In the genomic region with DNA sequence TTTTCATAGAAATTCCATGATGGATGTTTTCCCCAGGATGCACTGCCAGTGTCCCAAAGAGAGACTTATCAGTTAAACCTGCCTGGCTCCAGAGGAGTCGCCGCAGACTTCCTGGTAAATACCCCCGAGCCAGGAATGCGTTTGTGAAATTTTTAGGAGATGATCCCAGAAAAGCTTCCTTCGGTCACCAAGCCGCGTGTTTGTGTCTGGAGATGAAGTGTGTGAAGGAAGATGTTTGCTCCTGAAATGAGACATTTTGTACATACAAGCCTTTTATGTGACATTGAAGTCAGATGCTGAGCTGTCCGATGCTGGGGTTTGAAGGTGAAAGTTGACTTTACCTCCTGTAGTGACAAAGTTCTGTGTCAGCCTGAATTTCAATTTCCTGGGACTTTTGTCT, we compare ENCODE assay signal across 18 cellular contexts.
DNase-seq lines count a peak whose midpoint lies in the region; ATAC-seq lines count a peak whose summit lies in the region.
"Had no signal": no experiment of that assay in that cellular context is flagged by ENCODE, and none has a peak within 500 bp of the region (broad histone marks: within the 10 kb centered on the region; RNA-seq: fewer than 3 reads in every experiment).

No MANE protein-coding gene starts in this region.

- H3K4me1 Mint-ChIP-seq in activated naive CD8-positive, alpha-beta T cell (ENCODE audit: low read depth) = peaks cover 59% of the 10 kb centered on the region
- peaks cover 62% of the 10 kb centered on the region for H3K4me1 Mint-ChIP-seq in activated naive CD8-positive, alpha-beta T cell treated with anti-CD3 and anti-CD28 coated beads for 36 hours
- peaks cover 65 to 99% of the 10 kb centered on the region in 2 donors for H3K4me1 Mint-ChIP-seq in stimulated activated naive B cell treated with anti-CD40 and anti-IgM and Interleukin-4, amounts not matched to agents 10 μg/mL and 1 μg/mL and 100 μg/mL, for 72 hours

- ATAC-seq in stimulated activated naive B cell treated with anti-CD40 and anti-IgM and Interleukin-4, amounts not matched to agents 10 μg/mL and 1 μg/mL and 100 μg/mL, for 72 hours (replicated peaks) = no peak
- no peak for ATAC-seq in GM19395 (IDR thresholded peaks at IDR 0.05; ENCODE audit: unreplicated experiment)
- ATAC-seq: Panc1; stimulated activated naive CD8-positive, alpha-beta T cell treated with anti-CD3 and anti-CD28 coated beads, Interleukin-15, amount 100 ng/mL, for 72 hours; T-helper 17 cell had no signal

- H3K4me3 ChIP-seq in SJCRH30 = no peak overlapping the region

- no peaks in the 10 kb centered on the region for H3K27me3 Mint-ChIP-seq in activated naive CD8-positive, alpha-beta T cell
- no peaks in the 10 kb centered on the region for H3K27me3 Mint-ChIP-seq in activated naive CD8-positive, alpha-beta T cell treated with anti-CD3 and anti-CD28 coated beads for 36 hours
- no peaks in the 10 kb centered on the region for H3K27me3 Mint-ChIP-seq in stimulated activated naive B cell treated with anti-CD40 and anti-IgM and Interleukin-4, amounts not matched to agents 10 μg/mL and 1 μg/mL and 100 μg/mL, for 72 hours
- H3K27me3 Mint-ChIP-seq: stimulated activated naive CD8-positive, alpha-beta T cell treated with anti-CD3 and anti-CD28 coated beads, Interleukin-15, amount 100 ng/mL, for 72 hours; T-helper 17 cell had no signal

- H3K36me3 Mint-ChIP-seq in activated naive CD8-positive, alpha-beta T cell = peaks cover 5% of the 10 kb centered on the region
- H3K36me3 Mint-ChIP-seq in activated naive CD8-positive, alpha-beta T cell treated with anti-CD3 and anti-CD28 coated beads for 36 hours = peaks cover 7% of the 10 kb centered on the region
- H3K36me3 Mint-ChIP-seq in stimulated activated naive B cell treated with anti-CD40 and anti-IgM and Interleukin-4, amounts not matched to agents 10 μg/mL and 1 μg/mL and 100 μg/mL, for 72 hours = peaks cover 17 to 18% of the 10 kb centered on the region in 2 donors

- H3K9me3 Mint-ChIP-seq in activated naive CD8-positive, alpha-beta T cell (ENCODE audit: low read depth) = no peaks in the 10 kb centered on the region
- no peaks in the 10 kb centered on the region for H3K9me3 Mint-ChIP-seq in activated naive CD8-positive, alpha-beta T cell treated with anti-CD3 and anti-CD28 coated beads for 36 hours
- no peaks in the 10 kb centered on the region for H3K9me3 Mint-ChIP-seq in stimulated activated naive B cell treated with anti-CD40 and anti-IgM and Interleukin-4, amounts not matched to agents 10 μg/mL and 1 μg/mL and 100 μg/mL, for 72 hours
- H3K9me3 Mint-ChIP-seq: H9; stimulated activated naive CD8-positive, alpha-beta T cell treated with anti-CD3 and anti-CD28 coated beads, Interleukin-15, amount 100 ng/mL, for 72 hours had no signal

- no peak overlapping the region for H3K4me3 Mint-ChIP-seq in activated naive CD8-positive, alpha-beta T cell
- H3K4me3 Mint-ChIP-seq in activated naive CD8-positive, alpha-beta T cell treated with anti-CD3 and anti-CD28 coated beads for 36 hours = no peak overlapping the region
- peak overlapping the region; percentile 9 to 41 for H3K4me3 Mint-ChIP-seq in stimulated activated naive B cell treated with anti-CD40 and anti-IgM and Interleukin-4, amounts not matched to agents 10 μg/mL and 1 μg/mL and 100 μg/mL, for 72 hours
- H3K4me3 Mint-ChIP-seq: H9; stimulated activated naive CD8-positive, alpha-beta T cell treated with anti-CD3 and anti-CD28 coated beads, Interleukin-15, amount 100 ng/mL, for 72 hours; T-helper 17 cell had no signal

- no peaks in the 10 kb centered on the region for H3K27me3 ChIP-seq in SJCRH30

- DNase-seq in activated naive CD8-positive, alpha-beta T cell treated with anti-CD3 and anti-CD28 coated beads for 36 hours = no peak
- DNase-seq in SJCRH30 (no peak), islet precursor cell (peak; percentile 91), NCI-H2227 treated with DMSO at 0.1 percent for 48 hours (lab: John Stamatoyannopoulos, UW) (no peak)
- no peak for DNase-seq in stimulated activated naive B cell treated with anti-CD40 and anti-IgM and Interleukin-4, amounts not matched to agents 10 μg/mL and 1 μg/mL and 100 μg/mL, for 72 hours
- no peak for DNase-seq in activated CD4-positive, CD25-positive, alpha-beta regulatory T cell treated with anti-CD3 and anti-CD28 coated beads, Interleukin-2, amount 50 U/mL, for 72 hours
- DNase-seq: activated gamma-delta T cell treated with Interleukin-2 at 50 U/mL for 16 hours; effector CD8-positive, alpha-beta T cell; H9; NCI-H1694; NCI-H526; nucleus accumbens; stimulated activated naive CD8-positive, alpha-beta T cell treated with anti-CD3 and anti-CD28 coated beads, Interleukin-15, amount 100 ng/mL, for 72 hours; T-helper 17 cell had no signal

- peak overlapping the region; percentile 46 for H3K27ac Mint-ChIP-seq in activated naive CD8-positive, alpha-beta T cell
- no peak overlapping the region for H3K27ac Mint-ChIP-seq in activated naive CD8-positive, alpha-beta T cell treated with anti-CD3 and anti-CD28 coated beads for 36 hours
- H3K27ac Mint-ChIP-seq in stimulated activated naive B cell treated with anti-CD40 and anti-IgM and Interleukin-4, amounts not matched to agents 10 μg/mL and 1 μg/mL and 100 μg/mL, for 72 hours = peak overlapping the region; percentile 27
- H3K27ac Mint-ChIP-seq: stimulated activated naive CD8-positive, alpha-beta T cell treated with anti-CD3 and anti-CD28 coated beads, Interleukin-15, amount 100 ng/mL, for 72 hours; T-helper 17 cell had no signal

- H3K36me3 ChIP-seq in SJCRH30 = no peaks in the 10 kb centered on the region

- H3K4me1 ChIP-seq in SJCRH30 = peaks cover 51% of the 10 kb centered on the region

- H3K9me3 ChIP-seq in SJCRH30 (replicated peaks) = no peaks in the 10 kb centered on the region

- H3K27ac ChIP-seq in SJCRH30 = peak overlapping the region; percentile 37
- H3K27ac ChIP-seq: KMS-11 had no signal

Comparison
In these comparisons a context has a peak if more than half of its experiments do, and no peak if none do; other contexts are left out.
1. H3K4me3 Mint-ChIP-seq: peak in stimulated activated naive B cell treated with anti-CD40 and anti-IgM and Interleukin-4, amounts not matched to agents 10 μg/mL and 1 μg/mL and 100 μg/mL, for 72 hours (2 of 2); none in activated naive CD8-positive, alpha-beta T cell (single experiment) and activated naive CD8-positive, alpha-beta T cell treated with anti-CD3 and anti-CD28 coated beads for 36 hours (single experiment).